ENCODE assay signal across 1 cellular context in the genomic region with DNA sequence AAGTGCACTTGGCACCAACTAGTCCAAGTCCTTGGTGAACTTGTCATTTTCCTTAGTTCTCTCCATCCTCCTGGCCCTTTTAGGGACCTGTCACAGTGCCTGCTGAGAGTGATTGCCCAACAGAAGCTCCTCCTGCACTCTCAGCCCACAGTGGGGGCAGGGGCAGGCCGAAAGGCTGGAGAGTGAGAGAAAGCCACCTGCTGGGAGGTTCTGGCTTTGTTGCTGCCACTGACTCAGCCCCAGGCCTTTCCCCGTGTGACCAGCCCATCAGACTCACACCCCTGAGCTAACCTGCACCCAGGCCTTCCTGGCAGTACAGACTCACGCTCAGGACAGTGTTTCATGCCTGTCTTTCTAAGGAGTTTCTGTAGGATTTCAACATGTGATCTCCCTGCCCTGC.
A peak's percentile ranks its signal among the peaks of the same experiment; 100 is the strongest.
TF ChIP-seq lines count a peak whose summit lies in the region.

No MANE protein-coding gene starts in this region.

TF ChIP-seq in K562, 482 proteins besides CTCF, POLR2A, EP300 and RAD21 (continues in another document):
- no peak for TF ChIP-seq GATA2 (CRISPR knock-in tag; IDR thresholded peaks at IDR 0.05)
- TF ChIP-seq SFPQ (IDR thresholded peaks at IDR 0.05; ENCODE audit: low read depth, low read length), result no peak
- no peak for TF ChIP-seq NEUROD1 (IDR thresholded peaks at IDR 0.05; ENCODE audit: borderline replicate concordance, low read depth, low read length, partially characterized antibody)
- peak; percentile 68 for TF ChIP-seq PKNOX1 (IDR thresholded peaks at IDR 0.05)
- no peak for TF ChIP-seq GMEB1 (CRISPR knock-in tag; IDR thresholded peaks at IDR 0.05)
- peak in 1 of 2 experiments; percentile 53; a peak in 1 of 4 replicates for TF ChIP-seq RCOR1 (IDR thresholded peaks at IDR 0.05; ENCODE audit: borderline replicate concordance in 1 of 2, low read depth in 2 of 2, low read length in 2 of 2)
- no peak for TF ChIP-seq ZNF398 (CRISPR knock-in tag; IDR thresholded peaks at IDR 0.05)
- TF ChIP-seq, protein P1, sequence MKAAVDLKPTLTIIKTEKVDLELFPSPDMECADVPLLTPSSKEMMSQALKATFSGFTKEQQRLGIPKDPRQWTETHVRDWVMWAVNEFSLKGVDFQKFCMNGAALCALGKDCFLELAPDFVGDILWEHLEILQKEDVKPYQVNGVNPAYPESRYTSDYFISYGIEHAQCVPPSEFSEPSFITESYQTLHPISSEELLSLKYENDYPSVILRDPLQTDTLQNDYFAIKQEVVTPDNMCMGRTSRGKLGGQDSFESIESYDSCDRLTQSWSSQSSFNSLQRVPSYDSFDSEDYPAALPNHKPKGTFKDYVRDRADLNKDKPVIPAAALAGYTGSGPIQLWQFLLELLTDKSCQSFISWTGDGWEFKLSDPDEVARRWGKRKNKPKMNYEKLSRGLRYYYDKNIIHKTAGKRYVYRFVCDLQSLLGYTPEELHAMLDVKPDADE (conservative IDR thresholded peaks at IDR 0.05; ENCODE audit: control insufficient read depth, low read depth, low read length), result no peak
- TF ChIP-seq BHLHE40 (IDR thresholded peaks at IDR 0.05; ENCODE audit: low read length), result peak; percentile 44; the same call in 1 of the 2 replicates
- no peak for TF ChIP-seq ZNF695 (CRISPR knock-in tag; IDR thresholded peaks at IDR 0.05)
- TF ChIP-seq ZBTB1 (CRISPR knock-in tag; IDR thresholded peaks at IDR 0.05; ENCODE audit: borderline replicate concordance, low read depth), result no peak
- peak; percentile 88 for TF ChIP-seq CEBPG (CRISPR knock-in tag; IDR thresholded peaks at IDR 0.05)
- peak; percentile 90 to 98 for TF ChIP-seq CEBPG (tag; conservative IDR thresholded peaks at IDR 0.05 in 1 of 2, IDR thresholded peaks at IDR 0.05 in 1 of 2)
- 0 out of 2 replicates have a peak, but pooled peaks have one; percentile 17 for TF ChIP-seq ZNF175 (CRISPR knock-in tag; IDR thresholded peaks at IDR 0.05; ENCODE audit: low read depth)
- TF ChIP-seq ZKSCAN1 (IDR thresholded peaks at IDR 0.05; ENCODE audit: low read depth, low read length), result no peak
- TF ChIP-seq L3MBTL2 (IDR thresholded peaks at IDR 0.05), result 0 out of 2 replicates have a peak, but pooled peaks have one; percentile 29
- TF ChIP-seq, protein P2, sequence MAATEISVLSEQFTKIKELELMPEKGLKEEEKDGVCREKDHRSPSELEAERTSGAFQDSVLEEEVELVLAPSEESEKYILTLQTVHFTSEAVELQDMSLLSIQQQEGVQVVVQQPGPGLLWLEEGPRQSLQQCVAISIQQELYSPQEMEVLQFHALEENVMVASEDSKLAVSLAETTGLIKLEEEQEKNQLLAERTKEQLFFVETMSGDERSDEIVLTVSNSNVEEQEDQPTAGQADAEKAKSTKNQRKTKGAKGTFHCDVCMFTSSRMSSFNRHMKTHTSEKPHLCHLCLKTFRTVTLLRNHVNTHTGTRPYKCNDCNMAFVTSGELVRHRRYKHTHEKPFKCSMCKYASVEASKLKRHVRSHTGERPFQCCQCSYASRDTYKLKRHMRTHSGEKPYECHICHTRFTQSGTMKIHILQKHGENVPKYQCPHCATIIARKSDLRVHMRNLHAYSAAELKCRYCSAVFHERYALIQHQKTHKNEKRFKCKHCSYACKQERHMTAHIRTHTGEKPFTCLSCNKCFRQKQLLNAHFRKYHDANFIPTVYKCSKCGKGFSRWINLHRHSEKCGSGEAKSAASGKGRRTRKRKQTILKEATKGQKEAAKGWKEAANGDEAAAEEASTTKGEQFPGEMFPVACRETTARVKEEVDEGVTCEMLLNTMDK (IDR thresholded peaks at IDR 0.05; ENCODE audit: borderline replicate concordance, insufficient read depth, low read depth, low read length, poor library complexity, severe bottlenecking), result peak; percentile 38
- TF ChIP-seq, protein P3, sequence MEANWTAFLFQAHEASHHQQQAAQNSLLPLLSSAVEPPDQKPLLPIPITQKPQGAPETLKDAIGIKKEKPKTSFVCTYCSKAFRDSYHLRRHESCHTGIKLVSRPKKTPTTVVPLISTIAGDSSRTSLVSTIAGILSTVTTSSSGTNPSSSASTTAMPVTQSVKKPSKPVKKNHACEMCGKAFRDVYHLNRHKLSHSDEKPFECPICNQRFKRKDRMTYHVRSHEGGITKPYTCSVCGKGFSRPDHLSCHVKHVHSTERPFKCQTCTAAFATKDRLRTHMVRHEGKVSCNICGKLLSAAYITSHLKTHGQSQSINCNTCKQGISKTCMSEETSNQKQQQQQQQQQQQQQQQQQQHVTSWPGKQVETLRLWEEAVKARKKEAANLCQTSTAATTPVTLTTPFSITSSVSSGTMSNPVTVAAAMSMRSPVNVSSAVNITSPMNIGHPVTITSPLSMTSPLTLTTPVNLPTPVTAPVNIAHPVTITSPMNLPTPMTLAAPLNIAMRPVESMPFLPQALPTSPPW (CRISPR knock-in tag; IDR thresholded peaks at IDR 0.05), result peak; percentile 76
- TF ChIP-seq, protein P4, sequence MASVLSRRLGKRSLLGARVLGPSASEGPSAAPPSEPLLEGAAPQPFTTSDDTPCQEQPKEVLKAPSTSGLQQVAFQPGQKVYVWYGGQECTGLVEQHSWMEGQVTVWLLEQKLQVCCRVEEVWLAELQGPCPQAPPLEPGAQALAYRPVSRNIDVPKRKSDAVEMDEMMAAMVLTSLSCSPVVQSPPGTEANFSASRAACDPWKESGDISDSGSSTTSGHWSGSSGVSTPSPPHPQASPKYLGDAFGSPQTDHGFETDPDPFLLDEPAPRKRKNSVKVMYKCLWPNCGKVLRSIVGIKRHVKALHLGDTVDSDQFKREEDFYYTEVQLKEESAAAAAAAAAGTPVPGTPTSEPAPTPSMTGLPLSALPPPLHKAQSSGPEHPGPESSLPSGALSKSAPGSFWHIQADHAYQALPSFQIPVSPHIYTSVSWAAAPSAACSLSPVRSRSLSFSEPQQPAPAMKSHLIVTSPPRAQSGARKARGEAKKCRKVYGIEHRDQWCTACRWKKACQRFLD (CRISPR knock-in tag; IDR thresholded peaks at IDR 0.05), result no peak
- no peak for TF ChIP-seq FOXP4 (CRISPR knock-in tag; IDR thresholded peaks at IDR 0.05; ENCODE audit: borderline replicate concordance)
- TF ChIP-seq RBM34 (IDR thresholded peaks at IDR 0.05; ENCODE audit: borderline replicate concordance, insufficient read depth, low read length), result no peak
- no peak for TF ChIP-seq KDM4B (IDR thresholded peaks at IDR 0.05; ENCODE audit: borderline replicate concordance in 2 of 2, low read depth in 1 of 2)
- peak; percentile 56 for TF ChIP-seq FOSL1 (tag; conservative IDR thresholded peaks at IDR 0.05)
- TF ChIP-seq NCOA6 (IDR thresholded peaks at IDR 0.05), result no peak
- TF ChIP-seq ZFP91 (CRISPR knock-in tag; IDR thresholded peaks at IDR 0.05), result peak; percentile 20; the same call in 1 of the 2 replicates
- no peak for TF ChIP-seq ZNF140 (CRISPR knock-in tag; IDR thresholded peaks at IDR 0.05)
- TF ChIP-seq ZBED1 (IDR thresholded peaks at IDR 0.05), result no peak
- TF ChIP-seq, protein P5, sequence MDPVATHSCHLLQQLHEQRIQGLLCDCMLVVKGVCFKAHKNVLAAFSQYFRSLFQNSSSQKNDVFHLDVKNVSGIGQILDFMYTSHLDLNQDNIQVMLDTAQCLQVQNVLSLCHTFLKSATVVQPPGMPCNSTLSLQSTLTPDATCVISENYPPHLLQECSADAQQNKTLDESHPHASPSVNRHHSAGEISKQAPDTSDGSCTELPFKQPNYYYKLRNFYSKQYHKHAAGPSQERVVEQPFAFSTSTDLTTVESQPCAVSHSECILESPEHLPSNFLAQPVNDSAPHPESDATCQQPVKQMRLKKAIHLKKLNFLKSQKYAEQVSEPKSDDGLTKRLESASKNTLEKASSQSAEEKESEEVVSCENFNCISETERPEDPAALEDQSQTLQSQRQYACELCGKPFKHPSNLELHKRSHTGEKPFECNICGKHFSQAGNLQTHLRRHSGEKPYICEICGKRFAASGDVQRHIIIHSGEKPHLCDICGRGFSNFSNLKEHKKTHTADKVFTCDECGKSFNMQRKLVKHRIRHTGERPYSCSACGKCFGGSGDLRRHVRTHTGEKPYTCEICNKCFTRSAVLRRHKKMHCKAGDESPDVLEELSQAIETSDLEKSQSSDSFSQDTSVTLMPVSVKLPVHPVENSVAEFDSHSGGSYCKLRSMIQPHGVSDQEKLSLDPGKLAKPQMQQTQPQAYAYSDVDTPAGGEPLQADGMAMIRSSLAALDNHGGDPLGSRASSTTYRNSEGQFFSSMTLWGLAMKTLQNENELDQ (CRISPR knock-in tag; IDR thresholded peaks at IDR 0.05; ENCODE audit: borderline replicate concordance), result no peak
- no peak for TF ChIP-seq SREBF2 (CRISPR knock-in tag; IDR thresholded peaks at IDR 0.05)
- no peak for TF ChIP-seq ZNF408 (CRISPR knock-in tag; IDR thresholded peaks at IDR 0.05; ENCODE audit: low read depth)
- no peak for TF ChIP-seq TCFL5 (CRISPR knock-in tag; conservative IDR thresholded peaks at IDR 0.05)
